ENCODE assay signal across 10 cellular contexts in genomic region chr2:219059725-219060682, GRCh38. TPM values are rescaled to one million over a fixed set of nuclear protein-coding genes. Genes with fewer than 3 reads are reported as not detected.
DNase-seq lines count a peak whose midpoint lies in the region; ATAC-seq, FAIRE-seq and TF ChIP-seq lines count a peak whose summit lies in the region.
"Had no signal": no experiment of that assay in that cellular context is flagged by ENCODE, and none has a peak within 500 bp of the region (broad histone marks: within the 10 kb centered on the region; RNA-seq: fewer than 3 reads in every experiment).

No MANE protein-coding gene starts in this region.

- peaks cover 8 to 9% of the 10 kb centered on the region in 2 experiments for H4K20me1 ChIP-seq in H1 (replicated peaks in 1 of 2; ENCODE audit: control insufficient read depth in 1 of 2, insufficient read depth in 2 of 2, low read length in 2 of 2)

- H3K4me3 Mint-ChIP-seq in progenitor cell of endocrine pancreas (ENCODE audit: low read depth) = peak overlapping the region; percentile 84

- H3K4me2 ChIP-seq in H1 (ENCODE audit: insufficient read depth in 1 of 2, low read depth in 2 of 2, low read length in 2 of 2) = peak overlapping the region; percentile 46 to 70

- H3K18ac ChIP-seq in H1 (ENCODE audit: extremely low read depth, low read length) = no peak overlapping the region

- peaks cover 5% of the 10 kb centered on the region; the same call in 1 of the 2 replicates for H3K23me2 ChIP-seq in H1 (ENCODE audit: low read depth, low read length)

- no peak overlapping the region for H2AFZ ChIP-seq in H1 (ENCODE audit: low read length)

- peaks cover 2% of the 10 kb centered on the region for H3K36me3 Mint-ChIP-seq in progenitor cell of endocrine pancreas (ENCODE audit: insufficient read depth)

- no peak overlapping the region for H3K23ac ChIP-seq in H1 (ENCODE audit: insufficient read length)

- no peak for TF ChIP-seq RAD21 in H1 (IDR thresholded peaks at IDR 0.05 in 1 of 2, conservative IDR thresholded peaks at IDR 0.05 in 1 of 2; ENCODE audit: low read depth in 2 of 2, low read length in 2 of 2)

- no peak overlapping the region for H2AK5ac ChIP-seq in H1 (ENCODE audit: low read depth, low read length)

- peak overlapping the region; percentile 79 for H4K8ac ChIP-seq in H1 (ENCODE audit: extremely low read depth, insufficient read depth, low read length)

- no peak overlapping the region for H2BK5ac ChIP-seq in H1 (ENCODE audit: low read depth, low read length)

- peak overlapping the region in 2 of 4 experiments; percentile 19 to 47; a peak in 5 of 8 replicates for H3K4me3 ChIP-seq in H1 (ENCODE audit: extremely low read depth in 1 of 4, insufficient read depth in 2 of 4, low read depth in 3 of 4, low read length in 4 of 4)
- H3K4me3 ChIP-seq in BE2C (ENCODE audit: low read depth, low read length) = no peak overlapping the region

- no peak overlapping the region for H3K27ac Mint-ChIP-seq in progenitor cell of endocrine pancreas

- peaks cover 0 to 27% (median 14%) of the 10 kb centered on the region in 4 experiments; a peak in 6 of 7 replicates for H3K4me1 ChIP-seq in H1 (replicated peaks in 1 of 4; ENCODE audit: control insufficient read depth in 3 of 4, insufficient read depth in 4 of 4, low read length in 3 of 4)
- peaks cover 2% of the 10 kb centered on the region; the same call in 1 of the 2 replicates for H3K4me1 ChIP-seq in BE2C

- H3K4ac ChIP-seq in H1 (replicated peaks; ENCODE audit: insufficient read length, low read depth, low read length) = no peak overlapping the region

- H4K91ac ChIP-seq in H1 (replicated peaks; ENCODE audit: insufficient read length, low read length) = no peak overlapping the region

- POLR2A ChIA-PET in H1 (lab: Charles Lee; ENCODE audit: partially characterized antibody) = interaction anchor here (1.0 to 1.1 kb wide), 2 partner anchors 21 to 194 kb away, joined by 3 read pairs; no protein-coding TSS in a partner anchor

- H3K36me3 ChIP-seq in H1 (ENCODE audit: control insufficient read depth in 2 of 4, insufficient read depth in 4 of 4, low read length in 3 of 4) (peaks cover 0 to 13% (median 0%) of the 10 kb centered on the region in 4 experiments; a peak in 1 of 8 replicates), BE2C (no peaks in the 10 kb centered on the region)

- H3K79me1 ChIP-seq in H1 (ENCODE audit: low read depth, low read length) = no peaks in the 10 kb centered on the region

- no peak for TF ChIP-seq EP300 in H1 (IDR thresholded peaks at IDR 0.05; ENCODE audit: borderline replicate concordance in 1 of 2, low read depth in 2 of 2, low read length in 2 of 2)

- no peak for TF ChIP-seq POLR2A in H1 (IDR thresholded peaks at IDR 0.05; ENCODE audit: control extremely low read depth in 1 of 2, low read depth in 2 of 2, low read length in 2 of 2)

- H2BK15ac ChIP-seq in H1 (ENCODE audit: low read length) = no peak overlapping the region

- H3K27ac ChIP-seq in H1 (ENCODE audit: low read depth, low read length) = no peak overlapping the region

- peaks cover 70 to 89% (median 84%) of the 10 kb centered on the region in 4 experiments for H3K27me3 ChIP-seq in H1 (replicated peaks in 1 of 4; ENCODE audit: control insufficient read depth in 3 of 4, extremely low read depth in 1 of 4, insufficient read depth in 3 of 4, low read length in 3 of 4)
- H3K27me3 ChIP-seq in BE2C = peaks cover 70% of the 10 kb centered on the region

- 17% methylated on average over 35 of the region's 81 CpGs; no CpG with 5 or more reads in 1 of the 2 experiments for WGBS in H1 (ENCODE audit: extremely low coverage in 1 of 2, insufficient coverage in 1 of 2, insufficient read length in 1 of 2, insufficient replicate concordance in 2 of 2, low coverage in 1 of 2, low lambda C conversion rate in 2 of 2, missing lambda C conversion rate in 1 of 2), 2 experiments

- CTCF ChIA-PET in H1 (lab: Charles Lee; ENCODE audit: partially characterized antibody) = interaction anchor here (0.5 to 62.8 kb wide), 17 partner anchors 3 to 213 kb away, joined by 3 to 1777 read pairs (median 11); partner anchors contain the start of genes CFAP65, CRYBA2, IHH and NHEJ1

- H3K56ac ChIP-seq in H1 (replicated peaks; ENCODE audit: insufficient read length, low read depth, low read length) = no peak overlapping the region

- peaks cover 69% of the 10 kb centered on the region for H3K27me3 Mint-ChIP-seq in progenitor cell of endocrine pancreas

- DNase-seq in ELF-1 (ENCODE audit: low read depth, low spot score) = peak; percentile 34
- DNase-seq in NCI-H526 treated with DMSO at 0.1 percent for 48 hours (lab: John Stamatoyannopoulos, UW) = peak; percentile 16
- peak in 1 of 2 experiments; percentile 62 for DNase-seq in H1 (ENCODE audit: low read depth in 1 of 2, low spot score in 2 of 2)
- DNase-seq in progenitor cell of endocrine pancreas (ENCODE audit: low spot score, unreplicated experiment) = no peak
- no peak for DNase-seq in AG08395 (ENCODE audit: low spot score)
- no peak for DNase-seq in DMS153 (lab: John Stamatoyannopoulos, UW)
- no peak for DNase-seq in BE2C

- no peak overlapping the region for H3K14ac ChIP-seq in H1 (ENCODE audit: insufficient read length)

- H3K4me1 Mint-ChIP-seq in progenitor cell of endocrine pancreas (ENCODE audit: low read depth) = peaks cover 12% of the 10 kb centered on the region

- no peak overlapping the region for H2BK12ac ChIP-seq in H1 (ENCODE audit: low read depth, low read length)

- TF ChIP-seq CTCF in H1 (IDR thresholded peaks at IDR 0.05; ENCODE audit: control extremely low read depth in 1 of 3, insufficient read depth in 1 of 3, low read depth in 1 of 3, low read length in 3 of 3) (no peak), progenitor cell of endocrine pancreas (IDR thresholded peaks at IDR 0.05; ENCODE audit: unreplicated experiment) (no peak), BE2C (IDR thresholded peaks at IDR 0.05; ENCODE audit: low read depth, low read length) (no peak)

- H3K79me2 ChIP-seq in H1 (ENCODE audit: control insufficient read depth in 1 of 2, insufficient read depth in 2 of 2, low read length in 2 of 2) = no peaks in the 10 kb centered on the region

- ATAC-seq in GM18909 (IDR thresholded peaks at IDR 0.05; ENCODE audit: poor library complexity, unreplicated experiment) = no peak

- no peaks in the 10 kb centered on the region for H3K9me3 Mint-ChIP-seq in progenitor cell of endocrine pancreas (ENCODE audit: low read depth)

- no peak for FAIRE-seq in H1 (lab: Jason Lieb, UNC)
- FAIRE-seq: GM18507 had no signal

- H3K9ac ChIP-seq in H1 (replicated peaks in 1 of 4; ENCODE audit: extremely low read depth in 1 of 4, low read depth in 3 of 4, low read length in 3 of 4) = no peak overlapping the region

- H3K9me3 ChIP-seq in H1 (ENCODE audit: insufficient read depth in 2 of 2, low read depth in 1 of 2, low read length in 1 of 2) = no peaks in the 10 kb centered on the region
- no peaks in the 10 kb centered on the region for H3K9me3 ChIP-seq in BE2C

- no peak overlapping the region for H2BK120ac ChIP-seq in H1 (replicated peaks; ENCODE audit: low read depth, low read length)

- H2BK20ac ChIP-seq in H1 (ENCODE audit: low read length) = no peak overlapping the region

- no peak overlapping the region for H4K5ac ChIP-seq in H1 (ENCODE audit: insufficient read length, low read depth, low read length)

TF ChIP-seq in H1, 55 proteins besides CTCF, POLR2A, EP300 and RAD21:
- TF ChIP-seq MAX (IDR thresholded peaks at IDR 0.05) (no peak), KDM4A (IDR thresholded peaks at IDR 0.05; ENCODE audit: low read depth, low read length, severe bottlenecking) (peak; percentile 24), EZH2 (IDR thresholded peaks at IDR 0.05; ENCODE audit: low read depth, low read length, severe bottlenecking) (peak; percentile 98), SUZ12 (IDR thresholded peaks at IDR 0.05; ENCODE audit: low read length) (peak; percentile 99; the same call in 1 of the 2 replicates)

RNA-seq across cellular contexts. Expression of gene IHH, which starts 0.7 kb away (rescaled TPM):
- total RNA-seq in H1 (2021; fragmentation: NEBNext Ultra II Directional; extraction: Animal tissue kit (Norgen Biotek cat#: 25700)) = not detected in 2 replicates
- polyA plus RNA-seq in H1 (2011; rRNA removed) = 0.03 and 0.13 TPM in 2 replicates
- polyA plus RNA-seq in H1 (2011; cell fraction: cytosol; rRNA removed) = not detected
- polyA plus RNA-seq in H1 (2011; cell fraction: nucleus; rRNA removed) = not detected
- 0.08 to 0.17 TPM (median 0.14 TPM) in 4 replicates for polyA plus RNA-seq in H1 (2012, experiment 1 of 2)
- 0.10 TPM for polyA plus RNA-seq in H1 (2012, experiment 2 of 2)
- 0.02 TPM for polyA plus RNA-seq in H1 (2013, experiment 1 of 2)
- polyA plus RNA-seq in H1 (2013, experiment 2 of 2) = 0.02 TPM
- polyA minus RNA-seq in H1 (2011; rRNA and poly(A)+ RNA removed) = not detected in 2 replicates
- polyA minus RNA-seq in H1 (2011; cell fraction: cytosol; rRNA and poly(A)+ RNA removed) = not detected
- not detected for polyA minus RNA-seq in H1 (2011; cell fraction: nucleus; rRNA and poly(A)+ RNA removed)
- total RNA-seq in progenitor cell of endocrine pancreas = 17.3 and 24.1 TPM in 2 replicates
- not detected for polyA plus RNA-seq in BE2C (2012; ENCODE audit: insufficient read depth, insufficient read length, low read depth)
- total RNA-seq: RPMI7951 had no signal

RNA-seq across cellular contexts. Expression of gene CFAP65, which starts 18.7 kb away (rescaled TPM):
- 0.13 and 0.19 TPM in 2 replicates for total RNA-seq in H1 (2021; fragmentation: NEBNext Ultra II Directional; extraction: Animal tissue kit (Norgen Biotek cat#: 25700))
- polyA plus RNA-seq in H1 (2011; rRNA removed) = 0.38 and 0.45 TPM in 2 replicates
- polyA plus RNA-seq in H1 (2011; cell fraction: cytosol; rRNA removed) = 1.0 TPM
- polyA plus RNA-seq in H1 (2011; cell fraction: nucleus; rRNA removed) = 0.88 TPM
- 0.32 to 0.68 TPM (median 0.52 TPM) in 4 replicates for polyA plus RNA-seq in H1 (2012, experiment 1 of 2)
- polyA plus RNA-seq in H1 (2012, experiment 2 of 2) = 0.33 TPM
- polyA plus RNA-seq in H1 (2013, experiment 1 of 2) = 0.18 TPM
- polyA plus RNA-seq in H1 (2013, experiment 2 of 2) = 0.18 TPM
- 0.35 and 0.76 TPM in 2 replicates for polyA minus RNA-seq in H1 (2011; rRNA and poly(A)+ RNA removed)
- polyA minus RNA-seq in H1 (2011; cell fraction: cytosol; rRNA and poly(A)+ RNA removed) = not detected
- polyA minus RNA-seq in H1 (2011; cell fraction: nucleus; rRNA and poly(A)+ RNA removed) = 0.20 TPM
- total RNA-seq in progenitor cell of endocrine pancreas = 0.65 and 0.67 TPM in 2 replicates
- polyA plus RNA-seq in BE2C (2012; ENCODE audit: insufficient read depth, insufficient read length, low read depth) = 1.1 TPM

Comparison
In these comparisons a context has a peak if more than half of its experiments do, and no peak if none do; other contexts are left out.
1. DNase-seq: peak in ELF-1 (single experiment) and NCI-H526 treated with DMSO at 0.1 percent for 48 hours (single experiment); none in progenitor cell of endocrine pancreas (single experiment), AG08395 (single experiment), DMS153 (single experiment) and BE2C (single experiment).
2. RNA of gene IHH, which starts 0.7 kb away (total RNA-seq): 17.3 to 24.1 TPM in progenitor cell of endocrine pancreas; not detected in H1; every median in the first group is over 10 times any median in the second.